Comparison of ENCODE assay signal across 8 cellular contexts in genomic region chr7:63899691-63900393, GRCh38.
DNase-seq lines count a peak whose midpoint lies in the region; ATAC-seq, FAIRE-seq and TF ChIP-seq lines count a peak whose summit lies in the region.

No MANE protein-coding gene starts in this region.

- CTCF ChIA-PET in K562 (lab: Yijun Ruan, JAX; ENCODE audit: low intra/inter-chr PET ratio) = no interaction called here

- peak overlapping the region; percentile 65 for H3K4me2 ChIP-seq in K562 (ENCODE audit: insufficient read depth, low read length)

- no peak for TF ChIP-seq RAD21 in K562 (CRISPR knock-in tag; conservative IDR thresholded peaks at IDR 0.05 in 1 of 2, IDR thresholded peaks at IDR 0.05 in 1 of 2)

- TF ChIP-seq EP300 in K562 (IDR thresholded peaks at IDR 0.05; ENCODE audit: low read length) = no peak

- no peaks in the 10 kb centered on the region for H3K9me1 ChIP-seq in K562 (ENCODE audit: control insufficient read depth, insufficient read depth, low read length)

- peak overlapping the region; percentile 54 for H2AFZ ChIP-seq in K562 (ENCODE audit: low read depth, low read length)

- H3K79me2 ChIP-seq in K562 (ENCODE audit: control insufficient read depth, insufficient read depth, low read length) = no peaks in the 10 kb centered on the region

- ATAC-seq in K562 = peak; percentile 92
- peak; percentile 88 for ATAC-seq in mucosa of descending colon
- ATAC-seq in GM19035 (IDR thresholded peaks at IDR 0.05; ENCODE audit: unreplicated experiment) = no peak
- no peak for ATAC-seq in HG03520 (IDR thresholded peaks at IDR 0.05; ENCODE audit: unreplicated experiment)
- ATAC-seq in HG02981 (IDR thresholded peaks at IDR 0.05; ENCODE audit: unreplicated experiment) = no peak

- H3K9ac ChIP-seq in K562 (ENCODE audit: insufficient read depth in 1 of 2, low read depth in 2 of 2, low read length in 2 of 2) = no peak overlapping the region

- no peak for FAIRE-seq in K562 (lab: Jason Lieb, UNC)

- H3K4me1 ChIP-seq in K562 (replicated peaks in 1 of 2; ENCODE audit: control insufficient read depth in 2 of 2, insufficient read depth in 2 of 2, low read length in 2 of 2) = peaks cover 0 to 8% of the 10 kb centered on the region in 2 experiments; a peak in 2 of 5 replicates
- H3K4me1 ChIP-seq in mucosa of descending colon (ENCODE audit: low read depth) = peaks cover 4% of the 10 kb centered on the region

- intact Hi-C loops in K562 (cut with micrococcal nuclease) (no loop called here), mucosa of descending colon (cut with DNase I, micrococcal nuclease) (no loop called here)

- in situ Hi-C loops in K562 (cut with MboI) = no loop called here

- no peaks in the 10 kb centered on the region for H4K20me1 ChIP-seq in K562 (replicated peaks; ENCODE audit: control insufficient read depth, insufficient read depth, low read length)

- H3K9me3 ChIP-seq in K562 (replicated peaks; ENCODE audit: control insufficient read depth, insufficient read depth, low read depth, low read length) = no peaks in the 10 kb centered on the region
- peaks cover 20% of the 10 kb centered on the region for H3K9me3 ChIP-seq in mucosa of descending colon

- no peaks in the 10 kb centered on the region for H3K27me3 ChIP-seq in GM06990 (replicated peaks; ENCODE audit: control insufficient read depth, insufficient read depth, low read length)
- H3K27me3 ChIP-seq in K562 (ENCODE audit: control insufficient read depth in 2 of 2, insufficient read depth in 2 of 2, low read length in 2 of 2) = no peaks in the 10 kb centered on the region

- no TSS peak for BruUV-seq in K562 (replicated peaks; lab: Mats Ljungman, UMichigan)

- TF ChIP-seq CTCF in GM06990 (IDR thresholded peaks at IDR 0.05; ENCODE audit: insufficient read depth, low read length, poor library complexity, severe bottlenecking) (no peak), K562 (IDR thresholded peaks at IDR 0.05 in 2 of 3, conservative IDR thresholded peaks at IDR 0.05 in 1 of 3; ENCODE audit: insufficient read depth in 2 of 3, low read depth in 1 of 3, low read length in 3 of 3) (no peak), mucosa of descending colon (IDR thresholded peaks at IDR 0.05) (no peak)

- POLR2A ChIA-PET in K562 (lab: Yijun Ruan, JAX) = no interaction called here

- H3K36me3 ChIP-seq in GM06990 (ENCODE audit: control insufficient read depth, insufficient read depth, low read length) (no peaks in the 10 kb centered on the region), K562 (ENCODE audit: control insufficient read depth, insufficient read depth, low read length) (no peaks in the 10 kb centered on the region), mucosa of descending colon (ENCODE audit: low read depth) (no peaks in the 10 kb centered on the region)

- no peak overlapping the region for H3K27ac ChIP-seq in K562 (ENCODE audit: extremely low read depth, low read depth, low read length)

- no peak for TF ChIP-seq POLR2A in K562 (conservative IDR thresholded peaks at IDR 0.05)

- peak; percentile 11 for DNase-seq in GM06990 (ENCODE audit: extremely low read depth, insufficient read length)
- peak; percentile 69 for DNase-seq in T-helper 9 cell
- peak; percentile 30 to 52 (median 48) for DNase-seq in K562 (ENCODE audit: extremely low read depth in 1 of 4, low spot score in 3 of 4)
- DNase-seq in mucosa of descending colon = peak; percentile 86 to 91 (median 87)
- DNase-seq in stimulated activated CD8-positive, alpha-beta memory T cell treated with anti-CD3 and anti-CD28 coated beads, Interleukin-7, amount 100 ng/mL, for 48 hours (ENCODE audit: extremely low read depth in 1 of 2, low read depth in 1 of 2) = peak; percentile 34 to 64

- no peak overlapping the region for H3K4me3 ChIP-seq in GM06990 (replicated peaks; ENCODE audit: low read depth, low read length)
- peak overlapping the region; percentile 17 for H3K4me3 ChIP-seq in K562
- H3K4me3 ChIP-seq in mucosa of descending colon = peak overlapping the region; percentile 25

- WGBS in K562 (ENCODE audit: insufficient coverage, low coverage, missing lambda C conversion rate) = 8% methylated on average over 28 of the region's 29 CpGs

TF ChIP-seq in K562, 482 proteins besides CTCF, POLR2A, EP300 and RAD21:
- TF ChIP-seq RFX1 (IDR thresholded peaks at IDR 0.05) (peak; percentile 87), ZNF354B (CRISPR knock-in tag; IDR thresholded peaks at IDR 0.05) (no peak)
TF ChIP-seq in K562: peak in this region for 1.

Comparison
In these comparisons a context has a peak if more than half of its experiments do, and no peak if none do; other contexts are left out.
1. DNase-seq: peak in every context shown above with its lines; median percentile 87 in mucosa of descending colon; 69 in T-helper 9 cell; 49 in stimulated activated CD8-positive, alpha-beta memory T cell treated with anti-CD3 and anti-CD28 coated beads, Interleukin-7, amount 100 ng/mL, for 48 hours; 48 in K562; 11 in GM06990.
2. ATAC-seq: peak in K562 (single experiment) and mucosa of descending colon (single experiment); none in GM19035 (single experiment), HG03520 (single experiment) and HG02981 (single experiment).